23 cellular contexts compared by ENCODE assay signal in genomic region chr19:17380426-17381138, GRCh38. TPM values are rescaled to one million over a fixed set of nuclear protein-coding genes. Genes with fewer than 3 reads are reported as not detected.
DNase-seq lines count a peak whose midpoint lies in the region; ATAC-seq and TF ChIP-seq lines count a peak whose summit lies in the region.
"Had no signal": no experiment of that assay in that cellular context is flagged by ENCODE, and none has a peak within 500 bp of the region (broad histone marks: within the 10 kb centered on the region; RNA-seq: fewer than 3 reads in every experiment).

No MANE protein-coding gene starts in this region.

- H3K4me1 Mint-ChIP-seq in T-helper 1 cell treated with Interleukin-12 subunit alpha and Interleukin-12 subunit beta and Interleukin-4 antibody, amounts not matched to agents 30 μg/mL and 1 μg/mL, for 36 hours (ENCODE audit: low read depth) = peaks cover 5% of the 10 kb centered on the region
- peaks cover 51% of the 10 kb centered on the region for H3K4me1 Mint-ChIP-seq in dendritic cell treated with granulocyte-macrophage colony-stimulating factor and Interleukin-4, amounts not matched to agents 40 ng/mL and 50 ng/mL, for 4 days (ENCODE audit: low read depth)
- H3K4me1 Mint-ChIP-seq in nephron = peaks cover 14% of the 10 kb centered on the region

- ATAC-seq in foreskin keratinocyte = no peak
- ATAC-seq: CD8-positive, alpha-beta T cell; GM23338; HCT116 had no signal

- TF ChIP-seq CTCF in nephron (IDR thresholded peaks at IDR 0.05; ENCODE audit: unreplicated experiment in 3 of 3) (no peak), foreskin keratinocyte (conservative IDR thresholded peaks at IDR 0.05) (no peak)

- H3K4me1 ChIP-seq in foreskin keratinocyte = no peaks in the 10 kb centered on the region
- H3K4me1 ChIP-seq: Caco-2 had no signal

- peak overlapping the region; percentile 49 for H3K27ac Mint-ChIP-seq in T-helper 1 cell treated with Interleukin-12 subunit alpha and Interleukin-12 subunit beta and Interleukin-4 antibody, amounts not matched to agents 30 μg/mL and 1 μg/mL, for 36 hours
- H3K27ac Mint-ChIP-seq in dendritic cell treated with granulocyte-macrophage colony-stimulating factor and Interleukin-4, amounts not matched to agents 40 ng/mL and 50 ng/mL, for 4 days = peak overlapping the region; percentile 41
- H3K27ac Mint-ChIP-seq in nephron = peak overlapping the region in 2 of 3 experiments; percentile 30 to 48
- H3K27ac Mint-ChIP-seq: B cell; CD4-positive, CD25-positive, alpha-beta regulatory T cell; CD8-positive, alpha-beta T cell; GM23338; H9; HFFc6 had no signal

- peaks cover 7% of the 10 kb centered on the region for H3K9me3 Mint-ChIP-seq in T-helper 1 cell treated with Interleukin-12 subunit alpha and Interleukin-12 subunit beta and Interleukin-4 antibody, amounts not matched to agents 30 μg/mL and 1 μg/mL, for 36 hours
- H3K9me3 Mint-ChIP-seq in dendritic cell treated with granulocyte-macrophage colony-stimulating factor and Interleukin-4, amounts not matched to agents 40 ng/mL and 50 ng/mL, for 4 days = no peaks in the 10 kb centered on the region
- H3K9me3 Mint-ChIP-seq in nephron = peaks cover 7% of the 10 kb centered on the region
- H3K9me3 Mint-ChIP-seq: HFFc6 had no signal

- H3K27me3 ChIP-seq in foreskin keratinocyte = no peaks in the 10 kb centered on the region
- H3K27me3 ChIP-seq: BLaER1 had no signal

- no peak overlapping the region for H3K4me3 Mint-ChIP-seq in T-helper 1 cell treated with Interleukin-12 subunit alpha and Interleukin-12 subunit beta and Interleukin-4 antibody, amounts not matched to agents 30 μg/mL and 1 μg/mL, for 36 hours
- H3K4me3 Mint-ChIP-seq in dendritic cell treated with granulocyte-macrophage colony-stimulating factor and Interleukin-4, amounts not matched to agents 40 ng/mL and 50 ng/mL, for 4 days = no peak overlapping the region
- H3K4me3 Mint-ChIP-seq in nephron = no peak overlapping the region
- H3K4me3 Mint-ChIP-seq: B cell; CD8-positive, alpha-beta T cell; GM23338; H9; HFFc6 had no signal

- no peak for DNase-seq in T-helper 1 cell
- no peak for DNase-seq in effector CD8-positive, alpha-beta T cell (lab: John Stamatoyannopoulos, UW)
- no peak for DNase-seq in foreskin keratinocyte
- DNase-seq in NCI-H2227 treated with DMSO at 0.1 percent for 48 hours (lab: John Stamatoyannopoulos, UW) = no peak
- no peak for DNase-seq in Kasumi-1 (lab: John Stamatoyannopoulos, UW)
- DNase-seq: Caco-2; CD4-positive, CD25-positive, alpha-beta regulatory T cell; CD8-positive, alpha-beta T cell; DMS153; DND-41; H9; HFFc6 had no signal

- intact Hi-C loops in dendritic cell treated with granulocyte-macrophage colony-stimulating factor and Interleukin-4, amounts not matched to agents 40 ng/mL and 50 ng/mL, for 4 days (cut with micrococcal nuclease) = no loop called here

- H3K27ac ChIP-seq in foreskin keratinocyte = no peak overlapping the region
- H3K27ac ChIP-seq: 22Rv1, C4-2B had no signal

- peaks cover 4% of the 10 kb centered on the region for H3K27me3 Mint-ChIP-seq in T-helper 1 cell treated with Interleukin-12 subunit alpha and Interleukin-12 subunit beta and Interleukin-4 antibody, amounts not matched to agents 30 μg/mL and 1 μg/mL, for 36 hours (ENCODE audit: low read depth)
- peaks cover 19% of the 10 kb centered on the region for H3K27me3 Mint-ChIP-seq in dendritic cell treated with granulocyte-macrophage colony-stimulating factor and Interleukin-4, amounts not matched to agents 40 ng/mL and 50 ng/mL, for 4 days
- peaks cover 10% of the 10 kb centered on the region for H3K27me3 Mint-ChIP-seq in nephron (ENCODE audit: low read depth)

- H3K36me3 Mint-ChIP-seq in T-helper 1 cell treated with Interleukin-12 subunit alpha and Interleukin-12 subunit beta and Interleukin-4 antibody, amounts not matched to agents 30 μg/mL and 1 μg/mL, for 36 hours (ENCODE audit: low read depth) = peaks cover 4% of the 10 kb centered on the region
- no peaks in the 10 kb centered on the region for H3K36me3 Mint-ChIP-seq in dendritic cell treated with granulocyte-macrophage colony-stimulating factor and Interleukin-4, amounts not matched to agents 40 ng/mL and 50 ng/mL, for 4 days (ENCODE audit: low read depth)
- H3K36me3 Mint-ChIP-seq in nephron (ENCODE audit: low read depth) = no peaks in the 10 kb centered on the region
- H3K36me3 Mint-ChIP-seq: CD8-positive, alpha-beta T cell had no signal

RNA-seq across cellular contexts. Expression of gene PLVAP, which starts 3.4 kb away (rescaled TPM):
- not detected in 2 replicates for total RNA-seq in foreskin keratinocyte
- polyA plus RNA-seq in foreskin keratinocyte = not detected in 2 replicates
- total RNA-seq: B cell; Caco-2; CD4-positive, CD25-positive, alpha-beta regulatory T cell; CD8-positive, alpha-beta T cell; GM23338; H4; H9; HFFc6 had no signal
- polyA plus RNA-seq: AG04450; CD4-positive, CD25-positive, alpha-beta regulatory T cell; GM23338 had no signal

RNA-seq across cellular contexts. Expression of gene CCDC194, which starts 13.4 kb away (rescaled TPM):
- total RNA-seq in foreskin keratinocyte = not detected in 2 replicates
- polyA plus RNA-seq in foreskin keratinocyte = not detected in 2 replicates
- total RNA-seq: H4, HFFc6 had no signal
- polyA plus RNA-seq: AG04450; CD4-positive, CD25-positive, alpha-beta regulatory T cell; GM23338 had no signal

RNA-seq across cellular contexts. Expression of gene BST2, which starts 24.8 kb away (rescaled TPM):
- total RNA-seq in foreskin keratinocyte = 5.4 and 7.1 TPM in 2 replicates
- 10.9 and 17.5 TPM in 2 replicates for polyA plus RNA-seq in foreskin keratinocyte

RNA-seq across cellular contexts. Expression of gene MVB12A, which starts 39.3 kb away (rescaled TPM):
- 49.1 and 62.6 TPM in 2 replicates for total RNA-seq in foreskin keratinocyte
- polyA plus RNA-seq in foreskin keratinocyte = 78.8 and 91.2 TPM in 2 replicates

RNA-seq across cellular contexts. Expression of gene GTPBP3, which starts 43.2 kb away (rescaled TPM):
- total RNA-seq in foreskin keratinocyte = 14.9 and 18.7 TPM in 2 replicates
- polyA plus RNA-seq in foreskin keratinocyte = 14.3 and 16.6 TPM in 2 replicates
